Comparison of ENCODE assay signal across 8 cellular contexts in the genomic region with DNA sequence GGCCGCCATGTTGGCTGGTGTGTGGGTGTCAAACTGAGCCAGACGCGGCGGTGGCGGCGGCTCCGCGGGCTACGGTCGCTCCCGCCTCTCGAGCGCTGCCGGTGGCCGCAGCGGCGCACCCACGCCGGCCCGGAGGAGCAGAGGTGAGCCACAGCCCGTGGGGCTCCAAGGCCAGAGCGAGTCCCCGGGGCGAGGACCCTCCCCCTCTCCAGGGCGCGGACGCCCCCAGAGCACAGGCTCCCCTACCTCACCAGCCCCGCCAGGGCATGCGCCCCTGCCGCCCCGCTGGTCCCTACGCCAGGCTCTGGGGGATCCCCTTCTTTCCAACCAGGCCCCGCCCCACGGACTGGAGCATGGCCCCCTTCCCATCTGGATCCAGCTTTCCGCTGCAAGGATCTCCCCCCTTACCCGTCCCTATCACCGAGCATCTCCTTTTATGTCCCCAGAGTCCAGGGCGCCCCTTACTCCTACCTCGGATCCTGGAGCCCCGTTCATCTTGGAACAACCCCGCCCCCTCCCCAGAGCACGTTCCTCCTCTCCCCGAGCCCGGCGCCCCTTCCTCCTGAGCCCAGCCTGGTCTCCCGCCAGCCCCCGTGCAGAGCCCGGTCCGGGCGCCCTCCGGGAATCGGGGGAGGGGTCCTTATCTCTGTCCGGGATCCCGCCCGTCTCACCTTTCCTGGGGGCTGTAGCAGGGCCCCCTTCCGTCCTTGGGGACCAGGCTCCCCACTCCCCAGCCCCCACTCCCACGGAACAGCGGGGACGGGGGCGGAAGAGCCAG. TPM values are rescaled to one million over a fixed set of nuclear protein-coding genes. Genes with fewer than 3 reads are reported as not detected.
DNase-seq lines count a peak whose midpoint lies in the region; ATAC-seq and TF ChIP-seq lines count a peak whose summit lies in the region.

No MANE protein-coding gene starts in this region.

- H3K36me3 Mint-ChIP-seq in T-helper 17 cell (ENCODE audit: low read depth): no peaks in the 10 kb centered on the region

- peak overlapping the region; percentile 66 to 98 (median 95) for H3K27ac ChIP-seq in dorsolateral prefrontal cortex

- H3K27ac Mint-ChIP-seq in T-helper 17 cell: peak overlapping the region; percentile 16

- H3K4me1 Mint-ChIP-seq in T-helper 17 cell: peaks cover 3% of the 10 kb centered on the region

- no peaks in the 10 kb centered on the region for H3K27me3 Mint-ChIP-seq in T-helper 17 cell

- peak; percentile 74 to 77 for ATAC-seq in activated CD4-positive, CD25-positive, alpha-beta regulatory T cell treated with anti-CD3 and anti-CD28 coated beads, Interleukin-2, amount 50 U/mL, for 24 hours
- peak; percentile 60 for ATAC-seq in HG03045 (IDR thresholded peaks at IDR 0.05; ENCODE audit: unreplicated experiment)
- peak; percentile 71 for ATAC-seq in T-helper 17 cell
- ATAC-seq in stimulated activated naive CD8-positive, alpha-beta T cell treated with anti-CD3 and anti-CD28 coated beads, Interleukin-15, Interleukin-2, amounts not matched to agents 100 U/mL and 50 U/mL, for 24 hours: peak; percentile 51
- ATAC-seq in GM18870 (IDR thresholded peaks at IDR 0.05; ENCODE audit: unreplicated experiment): no peak

- H3K4me3 Mint-ChIP-seq in T-helper 17 cell: peak overlapping the region; percentile 91

- DNase-seq in activated CD4-positive, CD25-positive, alpha-beta regulatory T cell (lab: John Stamatoyannopoulos, UW): no peak
- peak; percentile 5 to 17 (median 14) for DNase-seq in T-helper 17 cell
- DNase-seq in dorsolateral prefrontal cortex: peak in 1 of 10 donors; percentile 52
- DNase-seq in mesenteric fat pad (ENCODE audit: low spot score): peak; percentile 91
- DNase-seq in stimulated activated naive CD8-positive, alpha-beta T cell treated with anti-CD3 and anti-CD28 coated beads, Interleukin-15, Interleukin-2, amounts not matched to agents 100 U/mL and 50 U/mL, for 24 hours: peak; percentile 48

- intact Hi-C loops in dorsolateral prefrontal cortex (cut with DNase I): no loop called here

- peak overlapping the region; percentile 59 to 100 (median 97) for H3K4me3 ChIP-seq in dorsolateral prefrontal cortex

- H3K9me3 ChIP-seq in T-helper 17 cell (ENCODE audit: control insufficient read depth, low read length, poor library complexity, severe bottlenecking): no peaks in the 10 kb centered on the region

- H3K27me3 ChIP-seq in dorsolateral prefrontal cortex: no peaks in the 10 kb centered on the region

- TF ChIP-seq CTCF in dorsolateral prefrontal cortex (IDR thresholded peaks at IDR 0.05 in 54 of 56, conservative IDR thresholded peaks at IDR 0.05 in 2 of 56; ENCODE audit: low read depth in 1 of 56, partially characterized antibody in 56 of 56): peak in 49 of 56 donors; percentile 9 to 71 (median 45)

RNA-seq across cellular contexts. Expression of gene EPN2, which starts 0.4 kb away (rescaled TPM):
- total RNA-seq in T-helper 17 cell: 1 to 10 TPM; 6.0 to 7.2 TPM
- 100 to 1,000 TPM in 118 of 120 experiments, 10 to 100 TPM in 2; 94.3 to 278 (median 148) TPM for total RNA-seq in dorsolateral prefrontal cortex
- total RNA-seq in mesenteric fat pad: 45.1 TPM

Comparison
In these comparisons a context has a peak if more than half of its experiments do, and no peak if none do; other contexts are left out.
1. DNase-seq: peak in T-helper 17 cell (3 of 3), mesenteric fat pad (single experiment) and stimulated activated naive CD8-positive, alpha-beta T cell treated with anti-CD3 and anti-CD28 coated beads, Interleukin-15, Interleukin-2, amounts not matched to agents 100 U/mL and 50 U/mL, for 24 hours (single experiment); none in activated CD4-positive, CD25-positive, alpha-beta regulatory T cell (0 of 4).